2 cellular contexts compared by ENCODE assay signal in the genomic region with DNA sequence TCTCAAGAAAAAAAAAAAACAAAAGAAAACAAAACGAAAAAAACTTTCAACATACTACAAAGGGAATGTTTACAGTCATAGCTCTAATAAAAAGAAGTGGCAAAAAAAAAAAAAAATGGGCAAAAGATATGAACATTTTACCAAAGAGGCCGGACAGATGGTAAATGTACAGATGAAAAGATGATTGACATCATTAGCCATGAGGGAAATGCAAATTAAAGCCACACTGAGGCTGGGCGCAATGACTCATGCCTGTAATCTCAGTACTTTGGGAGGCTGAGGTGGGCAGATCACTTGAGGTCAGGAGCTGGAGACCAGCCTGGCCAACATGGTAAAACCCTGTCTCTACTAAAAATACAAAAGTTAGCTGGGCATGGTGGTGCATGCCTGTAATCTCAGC. TPM values are rescaled to one million over a fixed set of nuclear protein-coding genes. Genes with fewer than 3 reads are reported as not detected.
"Had no signal": no experiment of that assay in that cellular context is flagged by ENCODE, and none has a peak within 500 bp of the region (broad histone marks: within the 10 kb centered on the region; RNA-seq: fewer than 3 reads in every experiment).

No MANE protein-coding gene starts in this region.

RNA-seq across cellular contexts. Expression of a gene that starts 17.9 kb away (rescaled TPM):
- total RNA-seq: activated CD8-positive, alpha-beta memory T cell treated with anti-CD3 and anti-CD28 coated beads for 36 hours had no signal
- polyA plus RNA-seq: naive thymus-derived CD8-positive, alpha-beta T cell had no signal
